ENCODE assay signal across 8 cellular contexts in genomic region chr2:117814417-117815264, GRCh38. TPM values are rescaled to one million over a fixed set of nuclear protein-coding genes. Genes with fewer than 3 reads are reported as not detected.
DNase-seq lines count a peak whose midpoint lies in the region; ATAC-seq and TF ChIP-seq lines count a peak whose summit lies in the region.

TSS of gene DDX18 (plus strand) at chr2:117814691. CDS start at chr2:117814778, 87 bp downstream.

- no peaks in the 10 kb centered on the region for H3K27me3 Mint-ChIP-seq in endodermal cell (ENCODE audit: insufficient read depth)

- peak within 1 kb of the TSS; percentile 93 for H3K27ac Mint-ChIP-seq in endodermal cell

- peak; percentile 96 for ATAC-seq in GM21367 (IDR thresholded peaks at IDR 0.05; ENCODE audit: unreplicated experiment)

- no peaks in the 10 kb centered on the region for H3K27me3 ChIP-seq in NT2/D1 (ENCODE audit: insufficient read depth, insufficient read length)
- H3K27me3 ChIP-seq in endodermal cell (ENCODE audit: control insufficient read depth, insufficient read depth, low read length, poor library complexity, severe bottlenecking), result no peaks in the 10 kb centered on the region

- H3K9ac ChIP-seq in NT2/D1 (ENCODE audit: insufficient read length, low read depth), result peak within 1 kb of the TSS; percentile 98
- peak within 1 kb of the TSS; percentile 82 for H3K9ac ChIP-seq in endodermal cell (ENCODE audit: extremely low read depth, low read length, poor library complexity, severe bottlenecking)

- peaks cover 22% of the 10 kb centered on the region for H3K36me3 Mint-ChIP-seq in endodermal cell (ENCODE audit: low read depth)

- peak within 1 kb of the TSS; percentile 99 for H3K4me3 ChIP-seq in NT2/D1 (ENCODE audit: insufficient read length, low read depth)
- H3K4me3 ChIP-seq in endodermal cell (ENCODE audit: low read length), result peak within 1 kb of the TSS; percentile 89

- H3K27ac ChIP-seq in endodermal cell (ENCODE audit: low read depth, low read length), result peak within 1 kb of the TSS; percentile 3

- peak; percentile 100 for TF ChIP-seq CTCF in endodermal cell (conservative IDR thresholded peaks at IDR 0.05)

- peak within 1 kb of the TSS; percentile 83 for H3K4me3 Mint-ChIP-seq in endodermal cell

- 0 to 1% methylated on average over 11 to 57 of the region's 57 CpGs for WGBS in endodermal cell (ENCODE audit: insufficient coverage in 1 of 2, insufficient read length in 1 of 2), 2 experiments

- in situ Hi-C loops in Caki2 (cut with HindIII; ENCODE audit: low pct_unique_long_range_greater_than_20kb, low sequenced_read_pairs), result no loop called here

- DNase-seq in Caki2 (ENCODE audit: low read depth) (peak; percentile 95), HUDEP-2 (lab: John Stamatoyannopoulos, UW; ENCODE audit: unreplicated experiment in 76 of 76) (peak in 75 of 76 experiments; percentile 39 to 99 (median 94)), NT2/D1 (ENCODE audit: low read depth, low spot score) (peak; percentile 97), endodermal cell (peak; percentile 99), mesenteric fat pad (ENCODE audit: low spot score) (peak; percentile 98)
- DNase-seq in activated CD8-positive, alpha-beta memory T cell treated with anti-CD3 and anti-CD28 coated beads, Interleukin-2, amount 50 U/mL, for 1 hour (ENCODE audit: extremely low read depth), result peak; percentile 98
- peak; percentile 94 to 96 for DNase-seq in stimulated activated CD8-positive, alpha-beta memory T cell treated with anti-CD3 and anti-CD28 coated beads, Interleukin-15, amount 100 ng/mL, for 4 hours (ENCODE audit: low read depth in 2 of 2)

- H3K4me1 ChIP-seq in NT2/D1 (ENCODE audit: insufficient read depth, insufficient read length) (no peaks in the 10 kb centered on the region), endodermal cell (ENCODE audit: control insufficient read depth, insufficient read depth, low read length) (peaks cover 3% of the 10 kb centered on the region)

- H3K9me3 Mint-ChIP-seq in endodermal cell, result peaks cover 5% of the 10 kb centered on the region

- H3K36me3 ChIP-seq in NT2/D1 (ENCODE audit: insufficient read depth, insufficient read length, low read length) (peaks cover 41% of the 10 kb centered on the region), endodermal cell (ENCODE audit: control insufficient read depth, insufficient read depth, low read length) (peaks cover 31% of the 10 kb centered on the region)

- peaks cover 19% of the 10 kb centered on the region for H3K4me1 Mint-ChIP-seq in endodermal cell

- H3K9me3 ChIP-seq in NT2/D1 (ENCODE audit: insufficient read depth, low read length) (no peaks in the 10 kb centered on the region), endodermal cell (ENCODE audit: control insufficient read depth, low read length) (no peaks in the 10 kb centered on the region)

RNA-seq across cellular contexts. Expression of gene DDX18, which starts in this region (rescaled TPM):
- total RNA-seq in Caki2 (2014; rRNA removed; shearing (Covaris generic); ENCODE audit: low replicate concordance), result 50.3 and 57.7 TPM in 2 replicates
- total RNA-seq in endodermal cell, result 10 to 100 TPM; 63.6 to 70.4 TPM
- polyA plus RNA-seq in endodermal cell (2013, experiment 1 of 2), result 51.9 TPM
- polyA plus RNA-seq in endodermal cell (2013, experiment 2 of 2), result 54.8 TPM
- total RNA-seq in mesenteric fat pad, result 51.6 TPM

Comparison
In these comparisons a context has a peak if more than half of its experiments do, and no peak if none do; other contexts are left out.
1. Peak in every context shown above with its lines: DNase-seq, ATAC-seq, H3K4me3 ChIP-seq and H3K27ac ChIP-seq.